Comparison of ENCODE assay signal across 1 cellular context in the genomic region with DNA sequence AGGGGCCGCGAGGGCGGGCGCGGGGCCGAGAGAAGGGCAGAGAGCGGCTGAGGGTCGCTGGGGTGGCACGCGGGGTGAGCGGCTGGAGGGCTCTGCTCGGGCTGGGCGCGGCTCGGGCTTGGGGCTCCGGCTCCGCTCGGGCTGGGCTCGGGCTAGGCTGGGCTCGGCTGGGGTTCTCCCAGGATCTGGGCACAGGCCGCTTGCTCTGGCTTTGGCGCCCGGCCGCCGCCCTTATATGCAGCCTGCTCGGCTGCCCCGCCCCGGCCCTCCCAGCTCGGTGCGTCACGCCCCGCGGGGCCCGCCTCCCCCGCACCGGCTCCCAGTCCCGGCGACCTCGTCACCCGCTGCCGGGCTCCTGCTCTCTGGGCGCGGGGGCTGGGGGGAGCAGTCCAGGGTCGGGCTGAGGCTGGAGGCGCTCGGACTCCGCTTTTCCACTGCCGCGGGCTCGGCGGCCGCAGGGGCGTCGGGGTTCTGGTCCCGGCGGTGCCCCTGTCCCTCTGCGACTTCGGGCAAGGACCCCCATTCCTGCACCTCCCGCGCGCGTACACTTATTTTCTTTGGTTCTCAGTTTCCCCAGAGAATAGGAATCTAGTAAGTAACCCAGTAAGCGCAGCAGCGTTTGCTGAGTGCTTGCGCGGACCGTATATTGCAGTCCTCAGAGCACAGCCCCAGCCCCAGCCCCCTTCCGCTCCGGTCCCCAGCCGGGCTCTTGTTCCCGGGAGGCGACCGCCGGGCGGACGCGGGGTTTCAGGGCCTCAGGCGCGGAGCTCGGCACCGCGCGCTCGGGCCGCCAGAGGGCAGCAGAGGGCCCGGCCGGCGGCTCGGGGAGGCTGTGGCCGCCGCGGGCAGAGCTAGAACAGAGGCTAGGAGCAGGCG.
TF ChIP-seq lines count a peak whose summit lies in the region.

A gene with protein sequence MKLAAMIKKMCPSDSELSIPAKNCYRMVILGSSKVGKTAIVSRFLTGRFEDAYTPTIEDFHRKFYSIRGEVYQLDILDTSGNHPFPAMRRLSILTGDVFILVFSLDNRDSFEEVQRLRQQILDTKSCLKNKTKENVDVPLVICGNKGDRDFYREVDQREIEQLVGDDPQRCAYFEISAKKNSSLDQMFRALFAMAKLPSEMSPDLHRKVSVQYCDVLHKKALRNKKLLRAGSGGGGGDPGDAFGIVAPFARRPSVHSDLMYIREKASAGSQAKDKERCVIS (minus strand): TSS at position 207 of the 876 bp plus-strand sequence. CDS start 214 bp downstream, outside the sequence.

TF ChIP-seq in HepG2, 621 proteins besides CTCF, POLR2A, EP300 and RAD21 (continued from another document and continues in another):
- TF ChIP-seq, protein P1, sequence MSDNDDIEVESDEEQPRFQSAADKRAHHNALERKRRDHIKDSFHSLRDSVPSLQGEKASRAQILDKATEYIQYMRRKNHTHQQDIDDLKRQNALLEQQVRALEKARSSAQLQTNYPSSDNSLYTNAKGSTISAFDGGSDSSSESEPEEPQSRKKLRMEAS (IDR thresholded peaks at IDR 0.05): peak; percentile 37; the same call in 1 of the 2 replicates
- TF ChIP-seq SOX13 (IDR thresholded peaks at IDR 0.05) (no peak), SOX13 (CRISPR knock-in tag; conservative IDR thresholded peaks at IDR 0.05 in 1 of 2, IDR thresholded peaks at IDR 0.05 in 1 of 2) (peak in 1 of 2 experiments; percentile 35; a peak in 1 of 4 replicates), DNMT3B (CRISPR knock-in tag; conservative IDR thresholded peaks at IDR 0.05) (0 out of 2 replicates have a peak, but pooled peaks have one; percentile 41), ZNF530 (CRISPR knock-in tag; IDR thresholded peaks at IDR 0.05; ENCODE audit: low read depth) (no peak), SIN3B (IDR thresholded peaks at IDR 0.05; ENCODE audit: low read length) (no peak), ZNF121 (CRISPR knock-in tag; IDR thresholded peaks at IDR 0.05) (peak; percentile 58; the same call in 1 of the 2 replicates), HMGA1 (CRISPR knock-in tag; conservative IDR thresholded peaks at IDR 0.05) (no peak), XRCC5 (optimal IDR thresholded peaks at IDR 0.05; ENCODE audit: low read length) (peak; percentile 69), ZNF720 (CRISPR knock-in tag; IDR thresholded peaks at IDR 0.05) (no peak), ZNF24 (IDR thresholded peaks at IDR 0.05) (no peak), TCF7L2 (IDR thresholded peaks at IDR 0.05; ENCODE audit: low read depth, low read length) (no peak), ZNF562 (CRISPR knock-in tag; IDR thresholded peaks at IDR 0.05; ENCODE audit: borderline replicate concordance) (no peak), PRPF4 (IDR thresholded peaks at IDR 0.05; ENCODE audit: low read depth, low read length, poor library complexity, severe bottlenecking) (no peak), ZNF34 (CRISPR knock-in tag; IDR thresholded peaks at IDR 0.05; ENCODE audit: borderline replicate concordance) (no peak), ZNF44 (CRISPR knock-in tag; IDR thresholded peaks at IDR 0.05) (no peak), ZNF790 (CRISPR knock-in tag; IDR thresholded peaks at IDR 0.05; ENCODE audit: borderline replicate concordance) (no peak; the same call in 1 of the 2 replicates), ZNF629 (CRISPR knock-in tag; conservative IDR thresholded peaks at IDR 0.05) (no peak; the same call in 1 of the 2 replicates), MBD4 (IDR thresholded peaks at IDR 0.05; ENCODE audit: borderline replicate concordance, low read length) (no peak), PHF5A (CRISPR knock-in tag; IDR thresholded peaks at IDR 0.05; ENCODE audit: low read depth, unreplicated experiment) (peak; percentile 20), ELF3 (CRISPR knock-in tag; IDR thresholded peaks at IDR 0.05) (0 out of 2 replicates have a peak, but pooled peaks have one; percentile 18), SMAD3 (CRISPR knock-in tag; IDR thresholded peaks at IDR 0.05) (no peak), ZNF678 (CRISPR knock-in tag; IDR thresholded peaks at IDR 0.05) (0 out of 2 replicates have a peak, but pooled peaks have one; percentile 51), ZNF549 (CRISPR knock-in tag; IDR thresholded peaks at IDR 0.05) (no peak), SIN3A (IDR thresholded peaks at IDR 0.05; ENCODE audit: borderline replicate concordance, low read depth, low read length) (no peak; the same call in 1 of the 2 replicates), NR1H2 (CRISPR knock-in tag; IDR thresholded peaks at IDR 0.05; ENCODE audit: borderline replicate concordance, low read depth) (no peak), YY1 (IDR thresholded peaks at IDR 0.05; ENCODE audit: insufficient read depth, insufficient replicate concordance, low read depth, low read length) (peak; percentile 60), ZNF713 (CRISPR knock-in tag; IDR thresholded peaks at IDR 0.05) (no peak), HNF4A (CRISPR knock-in tag; IDR thresholded peaks at IDR 0.05) (no peak), POGZ (CRISPR knock-in tag; IDR thresholded peaks at IDR 0.05) (no peak), PTBP1 (IDR thresholded peaks at IDR 0.05; ENCODE audit: low read depth, low read length, poor library complexity, severe bottlenecking) (no peak)
- TF ChIP-seq, protein P2, sequence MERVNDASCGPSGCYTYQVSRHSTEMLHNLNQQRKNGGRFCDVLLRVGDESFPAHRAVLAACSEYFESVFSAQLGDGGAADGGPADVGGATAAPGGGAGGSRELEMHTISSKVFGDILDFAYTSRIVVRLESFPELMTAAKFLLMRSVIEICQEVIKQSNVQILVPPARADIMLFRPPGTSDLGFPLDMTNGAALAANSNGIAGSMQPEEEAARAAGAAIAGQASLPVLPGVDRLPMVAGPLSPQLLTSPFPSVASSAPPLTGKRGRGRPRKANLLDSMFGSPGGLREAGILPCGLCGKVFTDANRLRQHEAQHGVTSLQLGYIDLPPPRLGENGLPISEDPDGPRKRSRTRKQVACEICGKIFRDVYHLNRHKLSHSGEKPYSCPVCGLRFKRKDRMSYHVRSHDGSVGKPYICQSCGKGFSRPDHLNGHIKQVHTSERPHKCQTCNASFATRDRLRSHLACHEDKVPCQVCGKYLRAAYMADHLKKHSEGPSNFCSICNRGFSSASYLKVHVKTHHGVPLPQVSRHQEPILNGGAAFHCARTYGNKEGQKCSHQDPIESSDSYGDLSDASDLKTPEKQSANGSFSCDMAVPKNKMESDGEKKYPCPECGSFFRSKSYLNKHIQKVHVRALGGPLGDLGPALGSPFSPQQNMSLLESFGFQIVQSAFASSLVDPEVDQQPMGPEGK (CRISPR knock-in tag; IDR thresholded peaks at IDR 0.05): peak; percentile 83
- TF ChIP-seq, protein P3, sequence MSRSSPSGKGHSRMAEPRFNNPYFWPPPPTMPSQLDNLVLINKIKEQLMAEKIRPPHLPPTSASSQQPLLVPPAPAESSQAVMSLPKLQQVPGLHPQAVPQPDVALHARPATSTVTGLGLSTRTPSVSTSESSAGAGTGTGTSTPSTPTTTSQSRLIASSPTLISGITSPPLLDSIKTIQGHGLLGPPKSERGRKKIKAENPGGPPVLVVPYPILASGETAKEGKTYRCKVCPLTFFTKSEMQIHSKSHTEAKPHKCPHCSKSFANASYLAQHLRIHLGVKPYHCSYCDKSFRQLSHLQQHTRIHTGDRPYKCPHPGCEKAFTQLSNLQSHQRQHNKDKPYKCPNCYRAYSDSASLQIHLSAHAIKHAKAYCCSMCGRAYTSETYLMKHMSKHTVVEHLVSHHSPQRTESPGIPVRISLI (CRISPR knock-in tag; IDR thresholded peaks at IDR 0.05; ENCODE audit: borderline replicate concordance): no peak
- TF ChIP-seq, protein P4, sequence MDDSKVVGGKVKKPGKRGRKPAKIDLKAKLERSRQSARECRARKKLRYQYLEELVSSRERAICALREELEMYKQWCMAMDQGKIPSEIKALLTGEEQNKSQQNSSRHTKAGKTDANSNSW (CRISPR knock-in tag; IDR thresholded peaks at IDR 0.05; ENCODE audit: borderline replicate concordance): 0 out of 2 replicates have a peak, but pooled peaks have one; percentile 59
- TF ChIP-seq, protein P5, sequence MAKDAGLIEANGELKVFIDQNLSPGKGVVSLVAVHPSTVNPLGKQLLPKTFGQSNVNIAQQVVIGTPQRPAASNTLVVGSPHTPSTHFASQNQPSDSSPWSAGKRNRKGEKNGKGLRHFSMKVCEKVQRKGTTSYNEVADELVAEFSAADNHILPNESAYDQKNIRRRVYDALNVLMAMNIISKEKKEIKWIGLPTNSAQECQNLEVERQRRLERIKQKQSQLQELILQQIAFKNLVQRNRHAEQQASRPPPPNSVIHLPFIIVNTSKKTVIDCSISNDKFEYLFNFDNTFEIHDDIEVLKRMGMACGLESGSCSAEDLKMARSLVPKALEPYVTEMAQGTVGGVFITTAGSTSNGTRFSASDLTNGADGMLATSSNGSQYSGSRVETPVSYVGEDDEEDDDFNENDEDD (CRISPR knock-in tag; IDR thresholded peaks at IDR 0.05; ENCODE audit: borderline replicate concordance): peak; percentile 35; the same call in 1 of the 2 replicates
- TF ChIP-seq, protein P6, sequence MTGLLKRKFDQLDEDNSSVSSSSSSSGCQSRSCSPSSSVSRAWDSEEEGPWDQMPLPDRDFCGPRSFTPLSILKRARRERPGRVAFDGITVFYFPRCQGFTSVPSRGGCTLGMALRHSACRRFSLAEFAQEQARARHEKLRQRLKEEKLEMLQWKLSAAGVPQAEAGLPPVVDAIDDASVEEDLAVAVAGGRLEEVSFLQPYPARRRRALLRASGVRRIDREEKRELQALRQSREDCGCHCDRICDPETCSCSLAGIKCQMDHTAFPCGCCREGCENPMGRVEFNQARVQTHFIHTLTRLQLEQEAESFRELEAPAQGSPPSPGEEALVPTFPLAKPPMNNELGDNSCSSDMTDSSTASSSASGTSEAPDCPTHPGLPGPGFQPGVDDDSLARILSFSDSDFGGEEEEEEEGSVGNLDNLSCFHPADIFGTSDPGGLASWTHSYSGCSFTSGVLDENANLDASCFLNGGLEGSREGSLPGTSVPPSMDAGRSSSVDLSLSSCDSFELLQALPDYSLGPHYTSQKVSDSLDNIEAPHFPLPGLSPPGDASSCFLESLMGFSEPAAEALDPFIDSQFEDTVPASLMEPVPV (CRISPR knock-in tag; IDR thresholded peaks at IDR 0.05): peak; percentile 38; the same call in 1 of the 2 replicates
- TF ChIP-seq, protein P7, sequence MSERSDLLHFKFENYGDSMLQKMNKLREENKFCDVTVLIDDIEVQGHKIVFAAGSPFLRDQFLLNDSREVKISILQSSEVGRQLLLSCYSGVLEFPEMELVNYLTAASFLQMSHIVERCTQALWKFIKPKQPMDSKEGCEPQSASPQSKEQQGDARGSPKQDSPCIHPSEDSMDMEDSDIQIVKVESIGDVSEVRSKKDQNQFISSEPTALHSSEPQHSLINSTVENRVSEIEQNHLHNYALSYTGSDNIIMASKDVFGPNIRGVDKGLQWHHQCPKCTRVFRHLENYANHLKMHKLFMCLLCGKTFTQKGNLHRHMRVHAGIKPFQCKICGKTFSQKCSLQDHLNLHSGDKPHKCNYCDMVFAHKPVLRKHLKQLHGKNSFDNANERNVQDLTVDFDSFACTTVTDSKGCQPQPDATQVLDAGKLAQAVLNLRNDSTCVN (CRISPR knock-in tag; IDR thresholded peaks at IDR 0.05; ENCODE audit: borderline replicate concordance): 0 out of 2 replicates have a peak, but pooled peaks have one; percentile 12
- TF ChIP-seq, protein P8, sequence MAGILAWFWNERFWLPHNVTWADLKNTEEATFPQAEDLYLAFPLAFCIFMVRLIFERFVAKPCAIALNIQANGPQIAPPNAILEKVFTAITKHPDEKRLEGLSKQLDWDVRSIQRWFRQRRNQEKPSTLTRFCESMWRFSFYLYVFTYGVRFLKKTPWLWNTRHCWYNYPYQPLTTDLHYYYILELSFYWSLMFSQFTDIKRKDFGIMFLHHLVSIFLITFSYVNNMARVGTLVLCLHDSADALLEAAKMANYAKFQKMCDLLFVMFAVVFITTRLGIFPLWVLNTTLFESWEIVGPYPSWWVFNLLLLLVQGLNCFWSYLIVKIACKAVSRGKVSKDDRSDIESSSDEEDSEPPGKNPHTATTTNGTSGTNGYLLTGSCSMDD (CRISPR knock-in tag; IDR thresholded peaks at IDR 0.05): no peak
- TF ChIP-seq, protein P9, sequence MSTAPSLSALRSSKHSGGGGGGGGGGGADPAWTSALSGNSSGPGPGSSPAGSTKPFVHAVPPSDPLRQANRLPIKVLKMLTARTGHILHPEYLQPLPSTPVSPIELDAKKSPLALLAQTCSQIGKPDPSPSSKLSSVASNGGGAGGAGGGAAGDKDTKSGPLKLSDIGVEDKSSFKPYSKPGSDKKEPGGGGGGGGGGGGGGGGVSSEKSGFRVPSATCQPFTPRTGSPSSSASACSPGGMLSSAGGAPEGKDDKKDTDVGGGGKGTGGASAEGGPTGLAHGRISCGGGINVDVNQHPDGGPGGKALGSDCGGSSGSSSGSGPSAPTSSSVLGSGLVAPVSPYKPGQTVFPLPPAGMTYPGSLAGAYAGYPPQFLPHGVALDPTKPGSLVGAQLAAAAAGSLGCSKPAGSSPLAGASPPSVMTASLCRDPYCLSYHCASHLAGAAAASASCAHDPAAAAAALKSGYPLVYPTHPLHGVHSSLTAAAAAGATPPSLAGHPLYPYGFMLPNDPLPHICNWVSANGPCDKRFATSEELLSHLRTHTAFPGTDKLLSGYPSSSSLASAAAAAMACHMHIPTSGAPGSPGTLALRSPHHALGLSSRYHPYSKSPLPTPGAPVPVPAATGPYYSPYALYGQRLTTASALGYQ (CRISPR knock-in tag; IDR thresholded peaks at IDR 0.05): no peak
- TF ChIP-seq, protein P10, sequence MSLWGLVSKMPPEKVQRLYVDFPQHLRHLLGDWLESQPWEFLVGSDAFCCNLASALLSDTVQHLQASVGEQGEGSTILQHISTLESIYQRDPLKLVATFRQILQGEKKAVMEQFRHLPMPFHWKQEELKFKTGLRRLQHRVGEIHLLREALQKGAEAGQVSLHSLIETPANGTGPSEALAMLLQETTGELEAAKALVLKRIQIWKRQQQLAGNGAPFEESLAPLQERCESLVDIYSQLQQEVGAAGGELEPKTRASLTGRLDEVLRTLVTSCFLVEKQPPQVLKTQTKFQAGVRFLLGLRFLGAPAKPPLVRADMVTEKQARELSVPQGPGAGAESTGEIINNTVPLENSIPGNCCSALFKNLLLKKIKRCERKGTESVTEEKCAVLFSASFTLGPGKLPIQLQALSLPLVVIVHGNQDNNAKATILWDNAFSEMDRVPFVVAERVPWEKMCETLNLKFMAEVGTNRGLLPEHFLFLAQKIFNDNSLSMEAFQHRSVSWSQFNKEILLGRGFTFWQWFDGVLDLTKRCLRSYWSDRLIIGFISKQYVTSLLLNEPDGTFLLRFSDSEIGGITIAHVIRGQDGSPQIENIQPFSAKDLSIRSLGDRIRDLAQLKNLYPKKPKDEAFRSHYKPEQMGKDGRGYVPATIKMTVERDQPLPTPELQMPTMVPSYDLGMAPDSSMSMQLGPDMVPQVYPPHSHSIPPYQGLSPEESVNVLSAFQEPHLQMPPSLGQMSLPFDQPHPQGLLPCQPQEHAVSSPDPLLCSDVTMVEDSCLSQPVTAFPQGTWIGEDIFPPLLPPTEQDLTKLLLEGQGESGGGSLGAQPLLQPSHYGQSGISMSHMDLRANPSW (CRISPR knock-in tag; IDR thresholded peaks at IDR 0.05; ENCODE audit: borderline replicate concordance): no peak
- TF ChIP-seq, protein P11, sequence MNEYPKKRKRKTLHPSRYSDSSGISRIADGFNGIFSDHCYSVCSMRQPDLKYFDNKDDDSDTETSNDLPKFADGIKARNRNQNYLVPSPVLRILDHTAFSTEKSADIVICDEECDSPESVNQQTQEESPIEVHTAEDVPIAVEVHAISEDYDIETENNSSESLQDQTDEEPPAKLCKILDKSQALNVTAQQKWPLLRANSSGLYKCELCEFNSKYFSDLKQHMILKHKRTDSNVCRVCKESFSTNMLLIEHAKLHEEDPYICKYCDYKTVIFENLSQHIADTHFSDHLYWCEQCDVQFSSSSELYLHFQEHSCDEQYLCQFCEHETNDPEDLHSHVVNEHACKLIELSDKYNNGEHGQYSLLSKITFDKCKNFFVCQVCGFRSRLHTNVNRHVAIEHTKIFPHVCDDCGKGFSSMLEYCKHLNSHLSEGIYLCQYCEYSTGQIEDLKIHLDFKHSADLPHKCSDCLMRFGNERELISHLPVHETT (CRISPR knock-in tag; conservative IDR thresholded peaks at IDR 0.05): no peak
